8 cellular contexts compared by ENCODE assay signal in genomic region chr7:99557940-99558305, GRCh38. TPM values are rescaled to one million over a fixed set of nuclear protein-coding genes. Genes with fewer than 3 reads are reported as not detected.
DNase-seq lines count a peak whose midpoint lies in the region; ATAC-seq and TF ChIP-seq lines count a peak whose summit lies in the region.

No MANE protein-coding gene starts in this region.

- no peak for TF ChIP-seq CTCF in testis (IDR thresholded peaks at IDR 0.05)

- H3K4me1 ChIP-seq in testis, result peaks cover 16% of the 10 kb centered on the region

- no peaks in the 10 kb centered on the region for H3K36me3 ChIP-seq in testis (ENCODE audit: low read depth, missing control alignments)

- no peak for TF ChIP-seq POLR2A in testis (IDR thresholded peaks at IDR 0.05)

- H3K27me3 ChIP-seq in testis, result no peaks in the 10 kb centered on the region

- no peaks in the 10 kb centered on the region for H3K27me3 Mint-ChIP-seq in activated naive CD8-positive, alpha-beta T cell treated with anti-CD3 and anti-CD28 coated beads for 36 hours

- H3K4me1 Mint-ChIP-seq in activated naive CD8-positive, alpha-beta T cell treated with anti-CD3 and anti-CD28 coated beads for 36 hours, result peaks cover 49% of the 10 kb centered on the region

- no peak for DNase-seq in activated CD4-positive, CD25-positive, alpha-beta regulatory T cell treated with anti-CD3 and anti-CD28 coated beads, Interleukin-2, amount 50 U/mL, for 72 hours
- no peak for DNase-seq in activated naive CD8-positive, alpha-beta T cell treated with anti-CD3 and anti-CD28 coated beads for 36 hours
- DNase-seq in left colon, result no peak
- no peak for DNase-seq in testis
- no peak for DNase-seq in stimulated activated CD4-positive, alpha-beta T cell treated with anti-CD3 and anti-CD28 coated beads, Interleukin-15, amount 100 ng/mL, for 24 hours
- DNase-seq in EL, result no peak

- H3K27ac ChIP-seq in testis, result peak overlapping the region; percentile 96 to 98

- peak overlapping the region; percentile 98 for H3K27ac Mint-ChIP-seq in activated naive CD8-positive, alpha-beta T cell treated with anti-CD3 and anti-CD28 coated beads for 36 hours

- intact Hi-C loops in left colon (cut with DNase I, micrococcal nuclease), result no loop called here
- intact Hi-C loops in testis (cut with DNase I; ENCODE audit: low total_unique reads), result loop anchor here (10.0 kb wide), 1 partner anchor 53 kb away; the partner anchor contains the start of genes ZKSCAN5 and ZNF394

- H3K36me3 Mint-ChIP-seq in activated naive CD8-positive, alpha-beta T cell treated with anti-CD3 and anti-CD28 coated beads for 36 hours, result peaks cover 60% of the 10 kb centered on the region

- peak overlapping the region; percentile 97 to 99 for H3K4me3 ChIP-seq in testis

- WGBS in testis, 2 donors, result 2% methylated on average over 17 of the region's 17 CpGs

- no peaks in the 10 kb centered on the region for H3K9me3 ChIP-seq in testis

- peak; percentile 50 to 63 for ATAC-seq in activated CD4-positive, CD25-positive, alpha-beta regulatory T cell treated with anti-CD3 and anti-CD28 coated beads, Interleukin-2, amount 50 U/mL, for 24 hours
- ATAC-seq in HG03045 (IDR thresholded peaks at IDR 0.05; ENCODE audit: unreplicated experiment) (peak; percentile 45), left colon (peak; percentile 65)

- H3K4me3 Mint-ChIP-seq in activated naive CD8-positive, alpha-beta T cell treated with anti-CD3 and anti-CD28 coated beads for 36 hours, result peak overlapping the region; percentile 98

- H3K9me3 Mint-ChIP-seq in activated naive CD8-positive, alpha-beta T cell treated with anti-CD3 and anti-CD28 coated beads for 36 hours, result no peaks in the 10 kb centered on the region

RNA-seq across cellular contexts. Expression of gene ZNF655, which starts 0.5 kb away (rescaled TPM):
- total RNA-seq in activated naive CD8-positive, alpha-beta T cell treated with anti-CD3 and anti-CD28 coated beads for 36 hours, result 10 to 100 TPM; 57.5 to 58.9 TPM
- total RNA-seq in left colon (10 to 100 TPM; 69.9 to 71.7 TPM), testis (100 to 1,000 TPM; 120 to 149 TPM)
- 45.9 TPM for polyA plus RNA-seq in testis (ENCODE audit: insufficient read depth, low read depth, low replicate concordance)

RNA-seq across cellular contexts. Expression of gene FAM200A, which starts 6.0 kb away (rescaled TPM):
- total RNA-seq in activated naive CD8-positive, alpha-beta T cell treated with anti-CD3 and anti-CD28 coated beads for 36 hours, result 1 to 10 TPM; 5.6 to 6.0 TPM
- 1 to 10 TPM; 3.7 to 4.0 TPM for total RNA-seq in left colon
- total RNA-seq in testis, result 10 to 100 TPM in 1 of 2 donors, 1 to 10 TPM in 1; 9.2 to 11.5 TPM
- 11.4 TPM for polyA plus RNA-seq in testis (ENCODE audit: insufficient read depth, low read depth, low replicate concordance)

RNA-seq across cellular contexts. Expression of gene TMEM225B, which starts 40.1 kb away (rescaled TPM):
- under 1 TPM; 0.42 to 0.70 TPM for total RNA-seq in activated naive CD8-positive, alpha-beta T cell treated with anti-CD3 and anti-CD28 coated beads for 36 hours
- under 1 TPM in 1 of 2 donors, not detected in 1; 0.45 TPM for total RNA-seq in left colon
- total RNA-seq in testis, result 10 to 100 TPM; 57.0 to 62.1 TPM
- 406 TPM for polyA plus RNA-seq in testis (ENCODE audit: insufficient read depth, low read depth, low replicate concordance)

RNA-seq across cellular contexts. Expression of gene ZKSCAN5, which starts 53.5 kb away (rescaled TPM):
- 1 to 10 TPM; 8.0 to 8.3 TPM for total RNA-seq in activated naive CD8-positive, alpha-beta T cell treated with anti-CD3 and anti-CD28 coated beads for 36 hours
- 1 to 10 TPM; 5.2 to 5.9 TPM for total RNA-seq in left colon
- total RNA-seq in testis, result 10 to 100 TPM; 19.9 to 24.9 TPM
- 24.7 TPM for polyA plus RNA-seq in testis (ENCODE audit: insufficient read depth, low read depth, low replicate concordance)

RNA-seq across cellular contexts. Expression of gene ZNF394, which starts 57.8 kb away (rescaled TPM):
- total RNA-seq in activated naive CD8-positive, alpha-beta T cell treated with anti-CD3 and anti-CD28 coated beads for 36 hours, result 10 to 100 TPM; 26.1 to 27.5 TPM
- 10 to 100 TPM; 32.0 to 37.2 TPM for total RNA-seq in left colon
- 10 to 100 TPM; 45.3 to 65.0 TPM for total RNA-seq in testis
- polyA plus RNA-seq in testis (ENCODE audit: insufficient read depth, low read depth, low replicate concordance), result 24.6 TPM

Comparison
In these comparisons a context has a peak if more than half of its experiments do, and no peak if none do; other contexts are left out.
1. RNA of gene TMEM225B, which starts 40.1 kb away (total RNA-seq): 57.0 to 62.1 TPM in testis; 0.42 to 0.70 TPM in activated naive CD8-positive, alpha-beta T cell treated with anti-CD3 and anti-CD28 coated beads for 36 hours and 0.45 TPM in left colon; every median in the first group is over 10 times any median in the second.
2. Peak in every context shown above with its lines, with median percentiles within 50 percentile points of each other: ATAC-seq.